ENCODE assay signal across 1 cellular context in genomic region chr5:14266171-14266570, GRCh38.
TF ChIP-seq lines count a peak whose summit lies in the region.

No MANE protein-coding gene starts in this region.

TF ChIP-seq in IMR-90, 13 proteins besides CTCF, POLR2A, EP300 and RAD21:
- no peak for TF ChIP-seq MAZ (IDR thresholded peaks at IDR 0.05; ENCODE audit: borderline replicate concordance, low read depth, low read length)
- no peak for TF ChIP-seq SMC3 (IDR thresholded peaks at IDR 0.05; ENCODE audit: low read depth, low read length)
- TF ChIP-seq RCOR1 (IDR thresholded peaks at IDR 0.05; ENCODE audit: insufficient replicate concordance, low read length), result no peak
- TF ChIP-seq FOS (IDR thresholded peaks at IDR 0.05; ENCODE audit: low read depth, low read length), result no peak
- TF ChIP-seq ELK1 (IDR thresholded peaks at IDR 0.05; ENCODE audit: borderline replicate concordance, low read depth, low read length), result no peak
- no peak for TF ChIP-seq MXI1 (IDR thresholded peaks at IDR 0.05; ENCODE audit: borderline replicate concordance, low read depth, low read length)
- TF ChIP-seq CEBPB (IDR thresholded peaks at IDR 0.05; ENCODE audit: low read depth, low read length), result no peak
- TF ChIP-seq MAFK (IDR thresholded peaks at IDR 0.05; ENCODE audit: low read depth, low read length), result no peak
- no peak for TF ChIP-seq NFE2L2 (IDR thresholded peaks at IDR 0.05; ENCODE audit: low read depth, low read length)
- no peak for TF ChIP-seq BHLHE40 (IDR thresholded peaks at IDR 0.05; ENCODE audit: low read depth, low read length)
- no peak for TF ChIP-seq CHD1 (IDR thresholded peaks at IDR 0.05; ENCODE audit: low read depth, low read length)
- no peak for TF ChIP-seq USF2 (IDR thresholded peaks at IDR 0.05; ENCODE audit: low read depth, low read length)
- TF ChIP-seq RFX5 (IDR thresholded peaks at IDR 0.05; ENCODE audit: low read depth, low read length), result no peak
